Comparison of ENCODE assay signal across 15 cellular contexts in the genomic region with DNA sequence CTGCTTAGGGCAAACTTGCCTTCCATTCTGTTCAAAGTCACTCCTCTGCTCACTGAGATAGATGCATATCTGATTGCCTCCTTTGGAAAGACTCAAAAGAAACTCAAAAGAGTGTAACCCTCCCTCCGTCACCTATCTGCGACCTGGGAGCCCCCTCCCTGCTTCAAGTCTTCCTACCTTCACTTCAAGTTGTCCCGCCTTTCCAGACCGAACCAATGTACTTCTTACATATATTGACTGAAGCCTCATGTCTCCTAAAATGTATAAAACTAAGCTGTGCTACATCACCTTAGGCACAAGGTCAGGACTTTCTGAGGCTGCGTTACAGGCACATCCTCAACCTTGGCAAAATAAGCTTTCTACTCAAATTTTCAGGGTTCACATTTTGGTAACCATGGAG.
"Had no signal": no experiment of that assay in that cellular context is flagged by ENCODE, and none has a peak within 500 bp of the region (broad histone marks: within the 10 kb centered on the region; RNA-seq: fewer than 3 reads in every experiment).

No MANE protein-coding gene starts in this region.

- H3K27me3 ChIP-seq: colonic mucosa, gastrocnemius medialis, heart right ventricle, ovary, sigmoid colon had no signal

- DNase-seq: activated CD4-positive, alpha-beta memory T cell treated with anti-CD3 and anti-CD28 coated beads for 36 hours; activated CD4-positive, CD25-positive, alpha-beta regulatory T cell; activated effector memory CD4-positive, alpha-beta T cell treated with anti-CD3 and anti-CD28 coated beads, Interleukin-2, amount 50 U/mL, for 16 hours; activated T-cell treated with anti-CD3 and anti-CD28 coated beads, Interleukin-2, amount 50 U/mL, for 4 hours; colonic mucosa; gastrocnemius medialis; heart right ventricle; kidney; left ventricle myocardium superior; mesenchymal stem cell; ovary; sigmoid colon; substantia nigra had no signal

- H3K27ac ChIP-seq: colonic mucosa, gastrocnemius medialis, heart right ventricle, ovary, sigmoid colon had no signal

- H3K4me3 Mint-ChIP-seq: activated CD4-positive, alpha-beta memory T cell treated with anti-CD3 and anti-CD28 coated beads for 36 hours; activated T-cell treated with anti-CD3 and anti-CD28 coated beads, Interleukin-2, amount 50 U/mL, for 4 hours; neural crest cell had no signal

- H3K9me3 Mint-ChIP-seq: neural crest cell, type B pancreatic cell had no signal

- H3K4me1 ChIP-seq: colonic mucosa had no signal

- H3K27me3 Mint-ChIP-seq: activated CD4-positive, alpha-beta memory T cell treated with anti-CD3 and anti-CD28 coated beads for 36 hours; type B pancreatic cell had no signal

- H3K36me3 Mint-ChIP-seq: type B pancreatic cell had no signal

- H3K9me3 ChIP-seq: colonic mucosa, gastrocnemius medialis, ovary, sigmoid colon had no signal

- H3K4me3 ChIP-seq: colonic mucosa, gastrocnemius medialis, heart right ventricle, ovary, sigmoid colon had no signal

- H3K27ac Mint-ChIP-seq: activated CD4-positive, alpha-beta memory T cell treated with anti-CD3 and anti-CD28 coated beads for 36 hours; type B pancreatic cell had no signal

- H3K36me3 ChIP-seq: colonic mucosa, gastrocnemius medialis, heart right ventricle, ovary, sigmoid colon had no signal
